9 cellular contexts compared by ENCODE assay signal in genomic region chr2:174340400-174341300, GRCh38. TPM values are rescaled to one million over a fixed set of nuclear protein-coding genes. Genes with fewer than 3 reads are reported as not detected.
A peak's percentile ranks its signal among the peaks of the same experiment; 100 is the strongest.
DNase-seq lines count a peak whose midpoint lies in the region; ATAC-seq and TF ChIP-seq lines count a peak whose summit lies in the region.
"Had no signal": no experiment of that assay in that cellular context is flagged by ENCODE, and none has a peak within 500 bp of the region (broad histone marks: within the 10 kb centered on the region; RNA-seq: fewer than 3 reads in every experiment).

No MANE protein-coding gene starts in this region.

- peaks cover 12% of the 10 kb centered on the region for H3K4me1 ChIP-seq in MM.1S (ENCODE audit: low read length)

- H3K79me2 ChIP-seq in MM.1S (ENCODE audit: low read length): no peaks in the 10 kb centered on the region

- POLR2A ChIA-PET in activated CD4-positive, alpha-beta T cell treated with anti-CD3 and anti-CD28 coated beads, Interleukin-2, amount 10 ng/mL, durations not matched to agents 7 days and 5 days (lab: Charles Lee): no interaction called here

- peak overlapping the region; percentile 24; the same call in 1 of the 2 replicates for H3K4me2 ChIP-seq in MM.1S (ENCODE audit: low read depth, low read length)

- no peak overlapping the region for H2AFZ ChIP-seq in MM.1S (ENCODE audit: low read length)

- DNase-seq in activated CD4-positive, alpha-beta T cell treated with anti-CD3 and anti-CD28 coated beads, Interleukin-2, amount 10 ng/mL, durations not matched to agents 7 days and 5 days: no peak
- DNase-seq in activated CD4-positive, alpha-beta T cell treated with anti-CD3 and anti-CD28 coated beads, Interleukin-2, amount 50 U/mL, for 1 hour: no peak
- DNase-seq in MM.1S (no peak), endothelial cell (ENCODE audit: low spot score) (peak; percentile 60), progenitor cell of endocrine pancreas (ENCODE audit: low spot score, unreplicated experiment) (peak; percentile 29), NCI-H2107 treated with DMSO at 0.1 percent for 48 hours (lab: John Stamatoyannopoulos, UW; ENCODE audit: unreplicated experiment) (no peak), NCI-H524 treated with DMSO at 0.1 percent for 48 hours (lab: John Stamatoyannopoulos, UW) (no peak)

- H3F3A ChIP-seq in MM.1S (ENCODE audit: insufficient read depth, low read length): peaks cover 19% of the 10 kb centered on the region

- CTCF ChIA-PET in activated CD4-positive, alpha-beta T cell treated with anti-CD3 and anti-CD28 coated beads, Interleukin-2, amount 10 ng/mL, durations not matched to agents 7 days and 5 days (lab: Charles Lee): interaction anchor here (0.8 to 5.7 kb wide), 11 partner anchors 9 to 951 kb away, joined by 3 to 42 read pairs (median 5); no protein-coding TSS in a partner anchor

- no peaks in the 10 kb centered on the region for H3K9me2 ChIP-seq in MM.1S (replicated peaks; ENCODE audit: insufficient read depth, low read length)

- no peak overlapping the region for H3K4me3 Mint-ChIP-seq in activated CD4-positive, alpha-beta T cell treated with anti-CD3 and anti-CD28 coated beads, Interleukin-2, amount 10 ng/mL, durations not matched to agents 7 days and 5 days
- H3K4me3 Mint-ChIP-seq in endothelial cell (ENCODE audit: unreplicated experiment): peak overlapping the region; percentile 90
- peak overlapping the region; percentile 51 for H3K4me3 Mint-ChIP-seq in progenitor cell of endocrine pancreas (ENCODE audit: low read depth)

- H3K4me1 Mint-ChIP-seq in activated CD4-positive, alpha-beta T cell treated with anti-CD3 and anti-CD28 coated beads, Interleukin-2, amount 10 ng/mL, durations not matched to agents 7 days and 5 days: peaks cover 41% of the 10 kb centered on the region
- H3K4me1 Mint-ChIP-seq in endothelial cell (ENCODE audit: unreplicated experiment) (peaks cover 37% of the 10 kb centered on the region), progenitor cell of endocrine pancreas (ENCODE audit: low read depth) (peaks cover 11% of the 10 kb centered on the region)

- peaks cover 51% of the 10 kb centered on the region for H3K27me3 ChIP-seq in MM.1S (replicated peaks; ENCODE audit: insufficient read depth, low read length)

- no peak overlapping the region for H3K4me3 ChIP-seq in MM.1S (ENCODE audit: low read length)

- H3K9me3 ChIP-seq in MM.1S (replicated peaks; ENCODE audit: insufficient read depth, low read length): no peaks in the 10 kb centered on the region

- no peaks in the 10 kb centered on the region for H4K20me1 ChIP-seq in MM.1S (ENCODE audit: insufficient read depth, low read length)

- no peak overlapping the region for H3K27ac ChIP-seq in MM.1S (ENCODE audit: low read length)

- peaks cover 66% of the 10 kb centered on the region for H3K27me3 Mint-ChIP-seq in activated CD4-positive, alpha-beta T cell treated with anti-CD3 and anti-CD28 coated beads, Interleukin-2, amount 10 ng/mL, durations not matched to agents 7 days and 5 days
- H3K27me3 Mint-ChIP-seq in endothelial cell (ENCODE audit: unreplicated experiment): peaks cover 45% of the 10 kb centered on the region
- peaks cover 77% of the 10 kb centered on the region for H3K27me3 Mint-ChIP-seq in progenitor cell of endocrine pancreas

- no peak overlapping the region for H3K9ac ChIP-seq in MM.1S (ENCODE audit: low read length)

- H3K27ac Mint-ChIP-seq in activated CD4-positive, alpha-beta T cell treated with anti-CD3 and anti-CD28 coated beads, Interleukin-2, amount 10 ng/mL, durations not matched to agents 7 days and 5 days: peak overlapping the region; percentile 84
- H3K27ac Mint-ChIP-seq in endothelial cell (ENCODE audit: unreplicated experiment) (peak overlapping the region; percentile 31), progenitor cell of endocrine pancreas (peak overlapping the region; percentile 84)

- peaks cover 2% of the 10 kb centered on the region for H3K36me3 Mint-ChIP-seq in activated CD4-positive, alpha-beta T cell treated with anti-CD3 and anti-CD28 coated beads, Interleukin-2, amount 10 ng/mL, durations not matched to agents 7 days and 5 days (ENCODE audit: low read depth)
- H3K36me3 Mint-ChIP-seq in endothelial cell (ENCODE audit: low read depth, unreplicated experiment) (peaks cover 5% of the 10 kb centered on the region), progenitor cell of endocrine pancreas (ENCODE audit: insufficient read depth) (no peaks in the 10 kb centered on the region)

- no peaks in the 10 kb centered on the region for H3K9me3 Mint-ChIP-seq in activated CD4-positive, alpha-beta T cell treated with anti-CD3 and anti-CD28 coated beads, Interleukin-2, amount 10 ng/mL, durations not matched to agents 7 days and 5 days
- H3K9me3 Mint-ChIP-seq in endothelial cell (ENCODE audit: unreplicated experiment) (no peaks in the 10 kb centered on the region), progenitor cell of endocrine pancreas (ENCODE audit: low read depth) (no peaks in the 10 kb centered on the region)

- no peak for ATAC-seq in HG03045 (IDR thresholded peaks at IDR 0.05; ENCODE audit: unreplicated experiment)

- no peak for TF ChIP-seq CTCF in MM.1S (IDR thresholded peaks at IDR 0.05; ENCODE audit: low read length)
- no peak for TF ChIP-seq CTCF in endothelial cell (IDR thresholded peaks at IDR 0.05; ENCODE audit: unreplicated experiment)
- TF ChIP-seq CTCF in progenitor cell of endocrine pancreas (IDR thresholded peaks at IDR 0.05; ENCODE audit: unreplicated experiment): no peak

- no peaks in the 10 kb centered on the region for H3K36me3 ChIP-seq in MM.1S (replicated peaks; ENCODE audit: insufficient read depth, low read length)

RNA-seq across cellular contexts. Expression of gene SP9, which starts 5.9 kb away (rescaled TPM):
- total RNA-seq in activated CD4-positive, alpha-beta T cell treated with anti-CD3 and anti-CD28 coated beads, Interleukin-2, amount 10 ng/mL, durations not matched to agents 7 days and 5 days: not detected
- total RNA-seq in endothelial cell (ENCODE audit: unreplicated experiment) (0.31 TPM), progenitor cell of endocrine pancreas (0.11 TPM in 1 of 2 replicates, not detected in the other)
- total RNA-seq: glomerular endothelial cell had no signal

RNA-seq across cellular contexts. Expression of gene SCRN3, which starts 54.9 kb away (rescaled TPM):
- 10 to 100 TPM; 16.8 to 16.9 TPM for total RNA-seq in activated CD4-positive, alpha-beta T cell treated with anti-CD3 and anti-CD28 coated beads, Interleukin-2, amount 10 ng/mL, durations not matched to agents 7 days and 5 days
- 21.1 TPM for total RNA-seq in endothelial cell (ENCODE audit: unreplicated experiment)
- total RNA-seq in progenitor cell of endocrine pancreas: 14.3 and 18.0 TPM in 2 replicates

Comparison
In these comparisons a context has a peak if more than half of its experiments do, and no peak if none do; other contexts are left out.
1. DNase-seq: peak in endothelial cell (single experiment) and progenitor cell of endocrine pancreas (single experiment); none in activated CD4-positive, alpha-beta T cell treated with anti-CD3 and anti-CD28 coated beads, Interleukin-2, amount 10 ng/mL, durations not matched to agents 7 days and 5 days (single experiment), activated CD4-positive, alpha-beta T cell treated with anti-CD3 and anti-CD28 coated beads, Interleukin-2, amount 50 U/mL, for 1 hour (single experiment), MM.1S (single experiment), NCI-H2107 treated with DMSO at 0.1 percent for 48 hours (single experiment) and NCI-H524 treated with DMSO at 0.1 percent for 48 hours (single experiment).
2. H3K27ac Mint-ChIP-seq: peak in every context shown above with its lines; median percentile 84 in activated CD4-positive, alpha-beta T cell treated with anti-CD3 and anti-CD28 coated beads, Interleukin-2, amount 10 ng/mL, durations not matched to agents 7 days and 5 days; 84 in progenitor cell of endocrine pancreas; 31 in endothelial cell.